In genomic region chr10:123136806-123137642, GRCh38 we compare ENCODE assay signal across 10 cellular contexts. TPM values are rescaled to one million over a fixed set of nuclear protein-coding genes. Genes with fewer than 3 reads are reported as not detected.
A peak's percentile ranks its signal among the peaks of the same experiment; 100 is the strongest.
DNase-seq lines count a peak whose midpoint lies in the region; ATAC-seq and TF ChIP-seq lines count a peak whose summit lies in the region.
"Had no signal": no experiment of that assay in that cellular context is flagged by ENCODE, and none has a peak within 500 bp of the region (broad histone marks: within the 10 kb centered on the region; RNA-seq: fewer than 3 reads in every experiment).

No MANE protein-coding gene starts in this region.

- no peak for DNase-seq in memory B cell (ENCODE audit: low spot score in 2 of 2)
- DNase-seq in SKM-1 (lab: John Stamatoyannopoulos, UW; ENCODE audit: unreplicated experiment), result no peak
- DNase-seq in midbrain (lab: John Stamatoyannopoulos, UW), result no peak
- no peak for DNase-seq in glomerular visceral epithelial cell (ENCODE audit: extremely low spot score)
- DNase-seq: NCI-H1417 had no signal

- H3K27me3 ChIP-seq in ACC112 (ENCODE audit: insufficient read depth, low read length), result peaks cover 98% of the 10 kb centered on the region

- H3K27ac ChIP-seq in ACC112 (ENCODE audit: low read depth, low read length), result no peak overlapping the region
- H3K27ac ChIP-seq: pancreas had no signal

- peak overlapping the region; percentile 3; the same call in 1 of the 2 replicates for H3K4me3 ChIP-seq in ACC112 (ENCODE audit: low read depth, low read length)

- H3K4me1 ChIP-seq in ACC112 (ENCODE audit: control insufficient read depth, insufficient read depth, low read length, unreplicated experiment), result peaks cover 8% of the 10 kb centered on the region

- no peaks in the 10 kb centered on the region for H3K9me3 Mint-ChIP-seq in activated T-helper 17 cell treated with anti-CD3 and anti-CD28 coated beads, Interleukin-2, amount 50 U/mL, for 72 hours
- no peaks in the 10 kb centered on the region for H3K9me3 Mint-ChIP-seq in memory B cell

- TF ChIP-seq POLR2A in GM18505 (IDR thresholded peaks at IDR 0.05; ENCODE audit: borderline replicate concordance, extremely low read depth, insufficient read depth, insufficient read length), result peak; percentile 17

- H3K36me3 Mint-ChIP-seq in activated T-helper 17 cell treated with anti-CD3 and anti-CD28 coated beads, Interleukin-2, amount 50 U/mL, for 72 hours (ENCODE audit: low read depth), result peaks cover 19% of the 10 kb centered on the region
- H3K36me3 Mint-ChIP-seq in memory B cell, result no peaks in the 10 kb centered on the region

- H2AFZ ChIP-seq in ACC112 (ENCODE audit: low read length, unreplicated experiment), result no peak overlapping the region

- H3K36me3 ChIP-seq in ACC112 (ENCODE audit: insufficient read depth, low read length), result no peaks in the 10 kb centered on the region
- H3K36me3 ChIP-seq: pancreas had no signal

- H3K27me3 Mint-ChIP-seq in activated T-helper 17 cell treated with anti-CD3 and anti-CD28 coated beads, Interleukin-2, amount 50 U/mL, for 72 hours, result peaks cover 59% of the 10 kb centered on the region
- peaks cover 21% of the 10 kb centered on the region for H3K27me3 Mint-ChIP-seq in memory B cell

- peak overlapping the region; percentile 80 for H3K4me3 Mint-ChIP-seq in activated T-helper 17 cell treated with anti-CD3 and anti-CD28 coated beads, Interleukin-2, amount 50 U/mL, for 72 hours
- peak overlapping the region; percentile 62 for H3K4me3 Mint-ChIP-seq in memory B cell

- H3K27ac Mint-ChIP-seq in activated T-helper 17 cell treated with anti-CD3 and anti-CD28 coated beads, Interleukin-2, amount 50 U/mL, for 72 hours, result no peak overlapping the region
- H3K27ac Mint-ChIP-seq in memory B cell, result peak overlapping the region; percentile 79

- no peak for ATAC-seq in GM18505 (IDR thresholded peaks at IDR 0.05; ENCODE audit: unreplicated experiment)
- no peak for ATAC-seq in activated T-helper 17 cell treated with anti-CD3 and anti-CD28 coated beads, Interleukin-2, amount 50 U/mL, for 72 hours (replicated peaks)
- no peak for ATAC-seq in memory B cell (ENCODE audit: low read depth)
- ATAC-seq in HG03469 (IDR thresholded peaks at IDR 0.05; ENCODE audit: unreplicated experiment), result no peak
- ATAC-seq: pancreas had no signal

- peaks cover 10% of the 10 kb centered on the region for H3K4me1 Mint-ChIP-seq in activated T-helper 17 cell treated with anti-CD3 and anti-CD28 coated beads, Interleukin-2, amount 50 U/mL, for 72 hours
- peaks cover 8% of the 10 kb centered on the region for H3K4me1 Mint-ChIP-seq in memory B cell

- H3K79me2 ChIP-seq in ACC112 (ENCODE audit: control insufficient read depth, insufficient read depth, low read length, unreplicated experiment), result no peaks in the 10 kb centered on the region

RNA-seq across cellular contexts. Expression of gene HMX3, which starts 1.3 kb away (rescaled TPM):
- under 1 TPM in 1 of 2 donors, not detected in 1; 0.21 TPM for total RNA-seq in activated T-helper 17 cell treated with anti-CD3 and anti-CD28 coated beads, Interleukin-2, amount 50 U/mL, for 72 hours

RNA-seq across cellular contexts. Expression of gene HMX2, which starts 10.9 kb away (rescaled TPM):
- total RNA-seq in activated T-helper 17 cell treated with anti-CD3 and anti-CD28 coated beads, Interleukin-2, amount 50 U/mL, for 72 hours, result under 1 TPM in 1 of 2 donors, not detected in 1; 0.19 TPM

RNA-seq across cellular contexts. Expression of gene BUB3, which starts 17.2 kb away (rescaled TPM):
- total RNA-seq in activated T-helper 17 cell treated with anti-CD3 and anti-CD28 coated beads, Interleukin-2, amount 50 U/mL, for 72 hours, result 100 to 1,000 TPM; 311 to 324 TPM
